In the genomic region with DNA sequence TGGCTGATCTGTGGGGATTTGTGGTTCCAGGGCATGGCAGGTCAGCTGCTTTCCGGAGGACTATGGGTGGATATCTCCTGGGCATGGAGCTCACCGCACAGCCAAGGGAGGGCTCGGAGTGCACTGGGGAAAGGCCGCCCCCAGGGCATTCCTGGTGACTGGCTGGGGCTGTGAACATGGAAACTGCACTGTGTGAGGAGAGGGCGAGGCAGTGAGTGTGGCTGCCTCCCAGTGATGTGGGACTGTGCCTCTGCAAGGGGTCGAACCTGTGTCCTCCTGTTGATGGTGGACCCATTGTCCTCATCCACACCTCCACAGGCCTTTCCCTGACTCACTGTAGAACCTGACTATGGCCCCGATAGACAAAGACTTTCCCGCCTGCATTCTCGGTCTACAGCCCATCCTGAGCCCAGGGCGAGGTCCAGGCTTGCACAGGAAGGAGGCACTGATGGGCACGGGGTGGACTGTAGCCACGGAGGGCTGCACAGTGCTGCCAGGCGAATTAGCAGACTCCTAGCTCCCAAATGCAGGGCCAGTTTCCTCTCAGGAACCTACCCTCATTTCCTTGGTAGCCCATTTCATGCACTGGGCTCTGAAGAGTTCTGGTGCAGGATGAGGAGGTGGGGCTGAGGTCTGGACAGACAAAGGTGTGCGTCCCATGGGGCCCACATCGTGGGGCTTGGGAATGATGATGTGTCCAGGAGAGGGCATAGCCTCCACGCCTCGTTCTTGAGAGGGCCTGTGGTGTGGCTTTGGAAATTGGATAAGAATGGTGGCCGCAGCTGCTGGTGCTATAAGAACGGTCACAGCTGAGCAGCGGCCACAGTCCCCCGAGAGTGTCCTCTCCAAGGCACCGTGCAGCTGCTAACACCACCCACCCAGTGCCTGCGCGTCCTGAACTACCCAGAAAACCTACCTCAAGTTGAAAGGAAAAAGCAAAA, we compare ENCODE assay signal across 28 cellular contexts.
"Had no signal": no experiment of that assay in that cellular context is flagged by ENCODE, and none has a peak within 500 bp of the region (broad histone marks: within the 10 kb centered on the region; RNA-seq: fewer than 3 reads in every experiment).

No MANE protein-coding gene starts in this region.

- H3K27ac ChIP-seq: adrenal gland, body of pancreas, gastrocnemius medialis, hepatocyte, neural progenitor cell, ovary, prostate gland, sigmoid colon, stomach, thyroid gland, upper lobe of left lung, VCaP had no signal

- H3K4me3 Mint-ChIP-seq: activated naive CD4-positive, alpha-beta T cell treated with anti-CD3 and anti-CD28 coated beads for 36 hours; activated naive CD8-positive, alpha-beta T cell treated with anti-CD3 and anti-CD28 coated beads for 36 hours; memory B cell; natural killer cell; neural progenitor cell; stimulated activated naive B cell treated with anti-CD40 and anti-IgM and Interleukin-4, amounts not matched to agents 10 μg/mL and 1 μg/mL and 100 μg/mL, for 72 hours; T-helper 2 cell treated with Interferon-gamma antibody and Interleukin-4, amounts not matched to agents 5 μg/mL and 100 μg/mL, for 36 hours had no signal

- DNase-seq: activated CD4-positive, alpha-beta T cell treated with anti-CD3 and anti-CD28 coated beads for 48 hours; activated CD4-positive, alpha-beta T cell treated with anti-CD3 and anti-CD28 coated beads, Interleukin-2, amount 50 U/mL, for 48 hours; activated effector memory CD4-positive, alpha-beta T cell treated with anti-CD3 and anti-CD28 coated beads, Interleukin-2, amount 50 U/mL, for 16 hours; activated naive CD4-positive, alpha-beta T cell treated with anti-CD3 and anti-CD28 coated beads for 36 hours; activated naive CD8-positive, alpha-beta T cell treated with anti-CD3 and anti-CD28 coated beads for 36 hours; aorta; body of pancreas; effector memory CD4-positive, alpha-beta T cell; gastrocnemius medialis; natural killer cell; ovary; retina; sigmoid colon; small intestine; stimulated activated CD4-positive, alpha-beta T cell treated with anti-CD3 and anti-CD28 coated beads, Interleukin-4, amount 100 ng/mL, for 4 hours; stimulated activated naive B cell treated with anti-CD40 and anti-IgM and Interleukin-4, amounts not matched to agents 10 μg/mL and 1 μg/mL and 100 μg/mL, for 72 hours; stomach; T-helper 1 cell; thyroid gland; upper lobe of left lung had no signal

- H3K9me3 ChIP-seq: adrenal gland, gastrocnemius medialis, ovary, prostate gland, thyroid gland had no signal

- H3K27me3 Mint-ChIP-seq: activated naive CD8-positive, alpha-beta T cell treated with anti-CD3 and anti-CD28 coated beads for 36 hours; memory B cell; stimulated activated naive B cell treated with anti-CD40 and anti-IgM and Interleukin-4, amounts not matched to agents 10 μg/mL and 1 μg/mL and 100 μg/mL, for 72 hours had no signal

- H3K36me3 Mint-ChIP-seq: memory B cell; neural progenitor cell; stimulated activated naive B cell treated with anti-CD40 and anti-IgM and Interleukin-4, amounts not matched to agents 10 μg/mL and 1 μg/mL and 100 μg/mL, for 72 hours had no signal

- ATAC-seq: activated CD4-positive, CD25-positive, alpha-beta regulatory T cell treated with anti-CD3 and anti-CD28 coated beads, Interleukin-2, amount 50 U/mL, for 24 hours; body of pancreas; gastrocnemius medialis had no signal

- H3K27ac Mint-ChIP-seq: activated naive CD4-positive, alpha-beta T cell treated with anti-CD3 and anti-CD28 coated beads for 36 hours; activated naive CD8-positive, alpha-beta T cell treated with anti-CD3 and anti-CD28 coated beads for 36 hours; natural killer cell; neural progenitor cell; stimulated activated naive B cell treated with anti-CD40 and anti-IgM and Interleukin-4, amounts not matched to agents 10 μg/mL and 1 μg/mL and 100 μg/mL, for 72 hours; T-helper 2 cell treated with Interferon-gamma antibody and Interleukin-4, amounts not matched to agents 5 μg/mL and 100 μg/mL, for 36 hours had no signal

- H3K4me1 Mint-ChIP-seq: activated naive CD8-positive, alpha-beta T cell treated with anti-CD3 and anti-CD28 coated beads for 36 hours; neural progenitor cell had no signal

- H3K9me3 Mint-ChIP-seq: stimulated activated naive B cell treated with anti-CD40 and anti-IgM and Interleukin-4, amounts not matched to agents 10 μg/mL and 1 μg/mL and 100 μg/mL, for 72 hours had no signal

- H3K4me1 ChIP-seq: adrenal gland, gastrocnemius medialis, neural progenitor cell, prostate gland, sigmoid colon had no signal

- H3K36me3 ChIP-seq: adrenal gland, gastrocnemius medialis, neural progenitor cell, ovary, prostate gland, sigmoid colon, stomach, thyroid gland, upper lobe of left lung had no signal

- H3K27me3 ChIP-seq: adrenal gland, gastrocnemius medialis, hepatocyte, neural progenitor cell, ovary, sigmoid colon, thyroid gland, upper lobe of left lung had no signal

- H3K9ac ChIP-seq: neural progenitor cell had no signal

- H3K4me3 ChIP-seq: adrenal gland, body of pancreas, gastrocnemius medialis, hepatocyte, neural progenitor cell, ovary, prostate gland, sigmoid colon, stomach, thyroid gland, upper lobe of left lung had no signal
